Comparison of ENCODE assay signal across 25 cellular contexts in the genomic region with DNA sequence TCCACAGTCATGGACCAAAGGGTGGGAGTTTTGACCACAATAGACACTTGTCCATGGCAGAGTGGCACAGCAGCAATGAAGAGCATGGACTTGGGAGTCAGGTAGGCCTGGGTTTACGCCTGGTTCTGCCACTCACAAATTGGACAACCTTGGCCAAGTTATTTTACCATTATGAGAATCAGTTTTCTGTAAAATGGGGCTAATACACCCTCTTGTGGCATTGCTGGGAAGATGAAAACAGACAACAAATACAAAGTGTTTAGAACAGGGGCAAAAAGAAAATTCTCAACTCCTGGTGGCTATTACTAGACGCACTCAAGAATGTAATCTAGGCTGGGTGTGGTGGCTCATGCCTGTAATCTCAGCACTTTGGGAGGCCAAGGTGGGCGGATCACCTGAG. TPM values are rescaled to one million over a fixed set of nuclear protein-coding genes. Genes with fewer than 3 reads are reported as not detected.
DNase-seq lines count a peak whose midpoint lies in the region; ATAC-seq and TF ChIP-seq lines count a peak whose summit lies in the region.
"Had no signal": no experiment of that assay in that cellular context is flagged by ENCODE, and none has a peak within 500 bp of the region (broad histone marks: within the 10 kb centered on the region; RNA-seq: fewer than 3 reads in every experiment).

No MANE protein-coding gene starts in this region.

- H3K36me3 Mint-ChIP-seq in activated CD4-positive, alpha-beta T cell treated with anti-CD3 and anti-CD28 coated beads, Interleukin-2, amount 10 ng/mL, durations not matched to agents 24 days and 14 days (ENCODE audit: low read depth), result peaks cover 23% of the 10 kb centered on the region
- H3K36me3 Mint-ChIP-seq in WTC11 (peaks cover 26% of the 10 kb centered on the region), nephron progenitor cell (ENCODE audit: low read depth) (peaks cover 10% of the 10 kb centered on the region)

- ATAC-seq in WTC11 (no peak), GM21360 (IDR thresholded peaks at IDR 0.05; ENCODE audit: unreplicated experiment) (no peak)
- ATAC-seq: esophagus mucosa; stimulated activated naive B cell treated with anti-CD40 and anti-IgM and Interleukin-4, amounts not matched to agents 10 μg/mL and 1 μg/mL and 100 μg/mL, for 72 hours had no signal

- POLR2A ChIA-PET in WTC11 (lab: Charles Lee), result interaction anchor here (0.7 kb wide), 1 partner anchor 249 kb away, joined by 3 read pairs; no protein-coding TSS in a partner anchor

- H3K27me3 Mint-ChIP-seq in activated CD4-positive, alpha-beta T cell treated with anti-CD3 and anti-CD28 coated beads, Interleukin-2, amount 10 ng/mL, durations not matched to agents 24 days and 14 days, result no peaks in the 10 kb centered on the region
- H3K27me3 Mint-ChIP-seq in WTC11 (ENCODE audit: low read depth) (no peaks in the 10 kb centered on the region), nephron progenitor cell (ENCODE audit: low read depth, poor library complexity) (peaks cover 3% of the 10 kb centered on the region)
- H3K27me3 Mint-ChIP-seq: stimulated activated naive B cell treated with anti-CD40 and anti-IgM and Interleukin-4, amounts not matched to agents 10 μg/mL and 1 μg/mL and 100 μg/mL, for 72 hours had no signal

- H3K4me3 Mint-ChIP-seq in activated CD4-positive, alpha-beta T cell treated with anti-CD3 and anti-CD28 coated beads, Interleukin-2, amount 10 ng/mL, durations not matched to agents 24 days and 14 days, result peak overlapping the region; percentile 8
- H3K4me3 Mint-ChIP-seq in WTC11 (peak overlapping the region; percentile 12; the same call in 1 of the 2 replicates), nephron progenitor cell (peak overlapping the region; percentile 60)
- H3K4me3 Mint-ChIP-seq: CD14-positive monocyte; stimulated activated naive B cell treated with anti-CD40 and anti-IgM and Interleukin-4, amounts not matched to agents 10 μg/mL and 1 μg/mL and 100 μg/mL, for 72 hours had no signal

- peak; percentile 27 for TF ChIP-seq CTCF in GM12873 (IDR thresholded peaks at IDR 0.05; ENCODE audit: insufficient read depth, low read depth, low read length, missing control alignments)
- TF ChIP-seq CTCF in WTC11 (IDR thresholded peaks at IDR 0.05), result no peak
- no peak for TF ChIP-seq CTCF in nephron progenitor cell (IDR thresholded peaks at IDR 0.05)

- peaks cover 20% of the 10 kb centered on the region for H3K4me1 Mint-ChIP-seq in activated CD4-positive, alpha-beta T cell treated with anti-CD3 and anti-CD28 coated beads, Interleukin-2, amount 10 ng/mL, durations not matched to agents 24 days and 14 days
- peaks cover 10% of the 10 kb centered on the region for H3K4me1 Mint-ChIP-seq in WTC11
- peaks cover 19% of the 10 kb centered on the region for H3K4me1 Mint-ChIP-seq in nephron progenitor cell

- DNase-seq in activated CD4-positive, alpha-beta T cell treated with anti-CD3 and anti-CD28 coated beads, Interleukin-2, amount 10 ng/mL, durations not matched to agents 24 days and 14 days, result no peak
- DNase-seq in activated CD4-positive, alpha-beta T cell treated with anti-CD3 and anti-CD28 coated beads for 4 hours, result no peak
- DNase-seq in WTC11 (ENCODE audit: low spot score) (no peak), nephron progenitor cell (no peak), dedifferentiated amniotic fluid mesenchymal stem cell (ENCODE audit: extremely low spot score) (no peak), NCI-H1694 (lab: John Stamatoyannopoulos, UW) (no peak)
- DNase-seq: activated CD4-positive, alpha-beta T cell treated with anti-CD3 and anti-CD28 coated beads for 48 hours; activated CD8-positive, alpha-beta memory T cell treated with anti-CD3 and anti-CD28 coated beads, Interleukin-2, amount 50 U/mL, for 48 hours; KG1; NCI-H1092 treated with DMSO at 0.1 percent for 48 hours; NCI-H526 treated with DMSO at 0.1 percent for 48 hours; nucleus accumbens; PC-9; stimulated activated CD4-positive, alpha-beta T cell treated with anti-CD3 and anti-CD28 coated beads, Interleukin-15, amount 100 ng/mL, for 24 hours; stimulated activated naive B cell treated with anti-CD40 and anti-IgM and Interleukin-4, amounts not matched to agents 10 μg/mL and 1 μg/mL and 100 μg/mL, for 72 hours; thyroid gland had no signal

- CTCF ChIA-PET in WTC11 (lab: Charles Lee), result interaction anchor here (0.6 to 1.5 kb wide), 2 partner anchors 8 to 9 kb away, joined by 4 read pairs; no protein-coding TSS in a partner anchor

- intact Hi-C loops in activated CD4-positive, alpha-beta T cell treated with anti-CD3 and anti-CD28 coated beads, Interleukin-2, amount 10 ng/mL, durations not matched to agents 24 days and 14 days (cut with micrococcal nuclease), result no loop called here

- H3K27ac Mint-ChIP-seq in activated CD4-positive, alpha-beta T cell treated with anti-CD3 and anti-CD28 coated beads, Interleukin-2, amount 10 ng/mL, durations not matched to agents 24 days and 14 days, result no peak overlapping the region
- H3K27ac Mint-ChIP-seq in WTC11, result no peak overlapping the region
- no peak overlapping the region for H3K27ac Mint-ChIP-seq in nephron progenitor cell
- H3K27ac Mint-ChIP-seq: stimulated activated naive B cell treated with anti-CD40 and anti-IgM and Interleukin-4, amounts not matched to agents 10 μg/mL and 1 μg/mL and 100 μg/mL, for 72 hours had no signal

- H3K9me3 Mint-ChIP-seq in activated CD4-positive, alpha-beta T cell treated with anti-CD3 and anti-CD28 coated beads, Interleukin-2, amount 10 ng/mL, durations not matched to agents 24 days and 14 days, result no peaks in the 10 kb centered on the region
- H3K9me3 Mint-ChIP-seq in WTC11 (no peaks in the 10 kb centered on the region), nephron progenitor cell (no peaks in the 10 kb centered on the region)
- H3K9me3 Mint-ChIP-seq: stimulated activated naive B cell treated with anti-CD40 and anti-IgM and Interleukin-4, amounts not matched to agents 10 μg/mL and 1 μg/mL and 100 μg/mL, for 72 hours had no signal

TF ChIP-seq in WTC11, 78 proteins besides CTCF, POLR2A, EP300 and RAD21 (continues in another document):
- no peak for TF ChIP-seq NR1H2 (CRISPR knock-in tag; IDR thresholded peaks at IDR 0.05)
- no peak for TF ChIP-seq CREM (CRISPR knock-in tag; IDR thresholded peaks at IDR 0.05)
- TF ChIP-seq, protein P1, sequence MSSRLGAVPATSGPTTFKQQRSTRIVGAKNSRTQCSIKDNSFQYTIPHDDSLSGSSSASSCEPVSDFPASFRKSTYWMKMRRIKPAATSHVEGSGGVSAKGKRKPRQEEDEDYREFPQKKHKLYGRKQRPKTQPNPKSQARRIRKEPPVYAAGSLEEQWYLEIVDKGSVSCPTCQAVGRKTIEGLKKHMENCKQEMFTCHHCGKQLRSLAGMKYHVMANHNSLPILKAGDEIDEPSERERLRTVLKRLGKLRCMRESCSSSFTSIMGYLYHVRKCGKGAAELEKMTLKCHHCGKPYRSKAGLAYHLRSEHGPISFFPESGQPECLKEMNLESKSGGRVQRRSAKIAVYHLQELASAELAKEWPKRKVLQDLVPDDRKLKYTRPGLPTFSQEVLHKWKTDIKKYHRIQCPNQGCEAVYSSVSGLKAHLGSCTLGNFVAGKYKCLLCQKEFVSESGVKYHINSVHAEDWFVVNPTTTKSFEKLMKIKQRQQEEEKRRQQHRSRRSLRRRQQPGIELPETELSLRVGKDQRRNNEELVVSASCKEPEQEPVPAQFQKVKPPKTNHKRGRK (CRISPR knock-in tag; IDR thresholded peaks at IDR 0.05; ENCODE audit: borderline replicate concordance), result no peak
- TF ChIP-seq, protein P2, sequence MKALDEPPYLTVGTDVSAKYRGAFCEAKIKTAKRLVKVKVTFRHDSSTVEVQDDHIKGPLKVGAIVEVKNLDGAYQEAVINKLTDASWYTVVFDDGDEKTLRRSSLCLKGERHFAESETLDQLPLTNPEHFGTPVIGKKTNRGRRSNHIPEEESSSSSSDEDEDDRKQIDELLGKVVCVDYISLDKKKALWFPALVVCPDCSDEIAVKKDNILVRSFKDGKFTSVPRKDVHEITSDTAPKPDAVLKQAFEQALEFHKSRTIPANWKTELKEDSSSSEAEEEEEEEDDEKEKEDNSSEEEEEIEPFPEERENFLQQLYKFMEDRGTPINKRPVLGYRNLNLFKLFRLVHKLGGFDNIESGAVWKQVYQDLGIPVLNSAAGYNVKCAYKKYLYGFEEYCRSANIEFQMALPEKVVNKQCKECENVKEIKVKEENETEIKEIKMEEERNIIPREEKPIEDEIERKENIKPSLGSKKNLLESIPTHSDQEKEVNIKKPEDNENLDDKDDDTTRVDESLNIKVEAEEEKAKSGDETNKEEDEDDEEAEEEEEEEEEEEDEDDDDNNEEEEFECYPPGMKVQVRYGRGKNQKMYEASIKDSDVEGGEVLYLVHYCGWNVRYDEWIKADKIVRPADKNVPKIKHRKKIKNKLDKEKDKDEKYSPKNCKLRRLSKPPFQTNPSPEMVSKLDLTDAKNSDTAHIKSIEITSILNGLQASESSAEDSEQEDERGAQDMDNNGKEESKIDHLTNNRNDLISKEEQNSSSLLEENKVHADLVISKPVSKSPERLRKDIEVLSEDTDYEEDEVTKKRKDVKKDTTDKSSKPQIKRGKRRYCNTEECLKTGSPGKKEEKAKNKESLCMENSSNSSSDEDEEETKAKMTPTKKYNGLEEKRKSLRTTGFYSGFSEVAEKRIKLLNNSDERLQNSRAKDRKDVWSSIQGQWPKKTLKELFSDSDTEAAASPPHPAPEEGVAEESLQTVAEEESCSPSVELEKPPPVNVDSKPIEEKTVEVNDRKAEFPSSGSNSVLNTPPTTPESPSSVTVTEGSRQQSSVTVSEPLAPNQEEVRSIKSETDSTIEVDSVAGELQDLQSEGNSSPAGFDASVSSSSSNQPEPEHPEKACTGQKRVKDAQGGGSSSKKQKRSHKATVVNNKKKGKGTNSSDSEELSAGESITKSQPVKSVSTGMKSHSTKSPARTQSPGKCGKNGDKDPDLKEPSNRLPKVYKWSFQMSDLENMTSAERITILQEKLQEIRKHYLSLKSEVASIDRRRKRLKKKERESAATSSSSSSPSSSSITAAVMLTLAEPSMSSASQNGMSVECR (CRISPR knock-in tag; IDR thresholded peaks at IDR 0.05; ENCODE audit: borderline replicate concordance), result no peak
- TF ChIP-seq RELA (CRISPR knock-in tag; IDR thresholded peaks at IDR 0.05; ENCODE audit: borderline replicate concordance), result no peak
- TF ChIP-seq KAT7 (CRISPR knock-in tag; IDR thresholded peaks at IDR 0.05; ENCODE audit: borderline replicate concordance), result no peak
- no peak for TF ChIP-seq RORB (CRISPR knock-in tag; IDR thresholded peaks at IDR 0.05)
- no peak for TF ChIP-seq SOX15 (CRISPR knock-in tag; IDR thresholded peaks at IDR 0.05)

RNA-seq across cellular contexts. Expression of a gene that starts 2.6 kb away (rescaled TPM):
- total RNA-seq in activated CD4-positive, alpha-beta T cell treated with anti-CD3 and anti-CD28 coated beads, Interleukin-2, amount 10 ng/mL, durations not matched to agents 24 days and 14 days, result 32.5 and 35.3 TPM in 2 replicates
- total RNA-seq in WTC11 (2021), result 19.1 to 20.7 TPM (median 19.2 TPM) in 3 replicates

RNA-seq across cellular contexts. Expression of a gene that starts 25.3 kb away (rescaled TPM):
- total RNA-seq in activated CD4-positive, alpha-beta T cell treated with anti-CD3 and anti-CD28 coated beads, Interleukin-2, amount 10 ng/mL, durations not matched to agents 24 days and 14 days, result 2.9 and 3.0 TPM in 2 replicates
- total RNA-seq in WTC11 (2021), result 0.28 TPM in 1 of 3 replicates, not detected in the others
- total RNA-seq: SJSA1 had no signal

RNA-seq across cellular contexts. Expression of a gene that starts 35.4 kb away (rescaled TPM):
- not detected in 2 replicates for total RNA-seq in activated CD4-positive, alpha-beta T cell treated with anti-CD3 and anti-CD28 coated beads, Interleukin-2, amount 10 ng/mL, durations not matched to agents 24 days and 14 days
- total RNA-seq in WTC11 (2021), result not detected in 3 replicates
- total RNA-seq: A673, bronchial epithelial cell, esophagus mucosa, glomerular endothelial cell, PC-9, right atrium auricular region, SJSA1, thyroid gland had no signal

Comparison
In these comparisons a context has a peak if more than half of its experiments do, and no peak if none do; other contexts are left out.
1. H3K4me3 Mint-ChIP-seq: peak in every context shown above with its lines; median percentile 60 in nephron progenitor cell; 12 in WTC11; 8 in activated CD4-positive, alpha-beta T cell treated with anti-CD3 and anti-CD28 coated beads, Interleukin-2, amount 10 ng/mL, durations not matched to agents 24 days and 14 days.